ENCODE assay signal across 14 cellular contexts in the genomic region with DNA sequence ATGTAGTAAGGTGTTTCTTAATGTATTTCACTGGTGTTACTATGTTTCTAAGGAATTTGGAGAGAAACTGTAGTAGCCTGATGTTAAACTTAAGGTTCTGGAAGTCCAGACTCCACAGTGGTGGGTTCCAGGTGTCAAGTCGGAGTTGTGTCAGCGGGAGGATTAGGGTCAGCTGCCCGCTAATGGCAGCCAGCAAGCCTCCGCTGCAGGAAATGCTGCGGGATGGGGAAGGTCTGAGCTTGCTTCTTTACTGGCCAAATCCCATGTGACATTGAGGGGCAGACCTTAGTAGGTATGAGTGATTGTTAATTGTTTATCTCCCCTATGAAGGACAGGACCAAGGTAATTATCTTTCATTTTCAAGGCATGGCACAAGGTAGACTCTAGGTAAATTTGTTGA.
"Had no signal": no experiment of that assay in that cellular context is flagged by ENCODE, and none has a peak within 500 bp of the region (broad histone marks: within the 10 kb centered on the region; RNA-seq: fewer than 3 reads in every experiment).

No MANE protein-coding gene starts in this region.

- ATAC-seq: body of pancreas, esophagus mucosa, pancreas, right cardiac atrium had no signal

- H3K27ac Mint-ChIP-seq: activated naive CD4-positive, alpha-beta T cell treated with anti-CD3 and anti-CD28 coated beads, Interleukin-2, amount 50 U/mL, for 24 hours; activated T-cell treated with anti-CD3 and anti-CD28 coated beads, Interleukin-2, amount 50 U/mL, for 24 hours had no signal

- H3K9me3 ChIP-seq: body of pancreas, pancreas, tibial artery had no signal

- H3K9me3 Mint-ChIP-seq: activated naive CD4-positive, alpha-beta T cell treated with anti-CD3 and anti-CD28 coated beads, Interleukin-2, amount 50 U/mL, for 24 hours; activated T-cell treated with anti-CD3 and anti-CD28 coated beads, Interleukin-2, amount 50 U/mL, for 24 hours had no signal

- H3K27ac ChIP-seq: body of pancreas, pancreas had no signal

- H3K4me3 Mint-ChIP-seq: activated naive CD4-positive, alpha-beta T cell treated with anti-CD3 and anti-CD28 coated beads, Interleukin-2, amount 50 U/mL, for 24 hours; activated T-cell treated with anti-CD3 and anti-CD28 coated beads, Interleukin-2, amount 50 U/mL, for 24 hours had no signal

- H3K27me3 ChIP-seq: body of pancreas, pancreas, tibial artery had no signal

- DNase-seq: activated CD4-positive, alpha-beta T cell treated with anti-CD3 and anti-CD28 coated beads, Interleukin-2, amount 50 U/mL, for 4 hours; activated CD4-positive, CD25-positive, alpha-beta regulatory T cell treated with anti-CD3 and anti-CD28 coated beads, Interleukin-2, amount 50 U/mL, for 72 hours; activated effector memory CD4-positive, alpha-beta T cell treated with Interleukin-2 at 50 U/mL for 16 hours; activated T-cell treated with anti-CD3 and anti-CD28 coated beads, Interleukin-2, amount 50 U/mL, for 24 hours; body of pancreas; cerebellar nuclear complex; mesendoderm; pancreas; small intestine; tibial artery had no signal

- FAIRE-seq: endometrium, pancreas, small intestine had no signal

- H3K4me3 ChIP-seq: body of pancreas, pancreas had no signal

- H3K27me3 Mint-ChIP-seq: activated naive CD4-positive, alpha-beta T cell treated with anti-CD3 and anti-CD28 coated beads, Interleukin-2, amount 50 U/mL, for 24 hours; activated T-cell treated with anti-CD3 and anti-CD28 coated beads, Interleukin-2, amount 50 U/mL, for 24 hours had no signal

- H3K36me3 ChIP-seq: pancreas, tibial artery had no signal

- H3K36me3 Mint-ChIP-seq: activated naive CD4-positive, alpha-beta T cell treated with anti-CD3 and anti-CD28 coated beads, Interleukin-2, amount 50 U/mL, for 24 hours had no signal
